ENCODE assay signal across 17 cellular contexts in the genomic region with DNA sequence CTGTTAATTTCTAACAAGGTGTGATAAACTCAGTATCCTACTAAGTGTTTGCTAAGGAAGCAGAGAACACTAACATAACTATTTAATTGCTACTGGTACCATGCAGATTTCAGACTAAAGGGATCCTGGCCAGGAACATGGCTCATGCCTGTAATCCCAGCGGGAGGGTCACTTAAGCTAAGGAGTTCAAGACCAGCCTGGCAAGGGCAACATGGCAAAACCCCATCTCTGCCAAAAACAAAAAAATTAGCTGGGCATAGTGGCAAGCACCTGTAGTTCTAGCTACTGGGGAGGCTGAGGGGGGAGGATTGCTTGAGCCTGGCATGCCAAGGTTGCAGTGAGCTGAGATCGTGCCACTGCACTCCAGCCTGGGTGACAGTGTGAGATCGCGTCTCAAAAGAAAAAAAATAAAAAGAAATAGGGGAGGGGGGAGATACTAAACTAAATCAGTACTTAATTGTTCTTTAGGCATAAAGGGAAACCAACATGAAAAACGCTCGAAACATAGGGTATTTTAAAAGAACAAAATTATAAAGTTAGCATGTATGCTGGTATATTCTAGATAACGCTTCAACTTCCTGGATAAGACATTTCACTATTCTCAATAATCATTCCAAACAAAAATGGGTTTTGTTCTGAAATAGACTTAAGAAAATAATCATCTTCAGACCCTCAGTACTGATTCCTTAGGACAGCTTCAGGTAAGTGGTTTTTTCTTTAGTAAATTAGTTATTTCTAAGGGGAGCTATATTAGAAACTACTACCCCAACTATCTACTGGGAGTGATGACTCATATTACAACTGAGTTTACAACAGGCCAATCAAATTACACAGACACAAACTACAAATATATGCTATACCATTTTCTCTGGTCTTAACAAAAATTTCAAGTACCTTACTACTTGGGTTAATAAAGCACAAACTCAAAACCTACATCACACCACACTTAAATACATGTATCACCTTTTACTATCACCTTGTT. TPM values are rescaled to one million over a fixed set of nuclear protein-coding genes. Genes with fewer than 3 reads are reported as not detected.
DNase-seq lines count a peak whose midpoint lies in the region; ATAC-seq lines count a peak whose summit lies in the region.
"Had no signal": no experiment of that assay in that cellular context is flagged by ENCODE, and none has a peak within 500 bp of the region (broad histone marks: within the 10 kb centered on the region; RNA-seq: fewer than 3 reads in every experiment).

No MANE protein-coding gene starts in this region.

- no peak overlapping the region for H3K27ac ChIP-seq in CD4-positive, CD25-positive, alpha-beta regulatory T cell (ENCODE audit: insufficient read depth, low read length, poor library complexity, severe bottlenecking)
- H3K27ac ChIP-seq in GM23248 = no peak overlapping the region
- H3K27ac ChIP-seq in mesendoderm (ENCODE audit: low read depth, low read length) = no peak overlapping the region
- H3K27ac ChIP-seq: dorsolateral prefrontal cortex, psoas muscle, WERI-Rb-1 had no signal

- H3K9me3 Mint-ChIP-seq in CD4-positive, CD25-positive, alpha-beta regulatory T cell = peaks cover 0 to 2% (median 0%) of the 10 kb centered on the region in 7 donors
- no peaks in the 10 kb centered on the region for H3K9me3 Mint-ChIP-seq in activated T-helper 1 cell treated with anti-CD3 and anti-CD28 coated beads, Interleukin-12 subunit alpha, Interleukin-12 subunit beta, Interleukin-2, Interleukin-4 antibody, amounts not matched to agents 30 ng/mL and 10 ng/mL and 1 ng/mL, durations not matched to agents 14 hours and 24 hours and 36 hours

- H3K27ac Mint-ChIP-seq in CD4-positive, CD25-positive, alpha-beta regulatory T cell = peak overlapping the region in 1 of 3 donors; percentile 22
- no peak overlapping the region for H3K27ac Mint-ChIP-seq in activated T-helper 1 cell treated with anti-CD3 and anti-CD28 coated beads, Interleukin-12 subunit alpha, Interleukin-12 subunit beta, Interleukin-2, Interleukin-4 antibody, amounts not matched to agents 30 ng/mL and 10 ng/mL and 1 ng/mL, durations not matched to agents 14 hours and 24 hours and 36 hours

- H3K27me3 ChIP-seq in CD4-positive, CD25-positive, alpha-beta regulatory T cell (ENCODE audit: control insufficient read depth, insufficient read depth, low read length) = no peaks in the 10 kb centered on the region
- no peaks in the 10 kb centered on the region for H3K27me3 ChIP-seq in GM23248 (replicated peaks; ENCODE audit: insufficient read depth)
- no peaks in the 10 kb centered on the region for H3K27me3 ChIP-seq in mesendoderm (ENCODE audit: insufficient read depth, low read length, poor library complexity)
- H3K27me3 ChIP-seq: dorsolateral prefrontal cortex had no signal

- in situ Hi-C loops in GM23248 (cut with MboI) = no loop called here

- no peak overlapping the region for H2BK15ac ChIP-seq in mesendoderm (replicated peaks; ENCODE audit: low read depth)

- H3K36me3 Mint-ChIP-seq in CD4-positive, CD25-positive, alpha-beta regulatory T cell = peaks cover 10% of the 10 kb centered on the region
- H3K36me3 Mint-ChIP-seq in activated T-helper 1 cell treated with anti-CD3 and anti-CD28 coated beads, Interleukin-12 subunit alpha, Interleukin-12 subunit beta, Interleukin-2, Interleukin-4 antibody, amounts not matched to agents 30 ng/mL and 10 ng/mL and 1 ng/mL, durations not matched to agents 14 hours and 24 hours and 36 hours (ENCODE audit: low read depth) = peaks cover 27% of the 10 kb centered on the region

- intact Hi-C loops in activated T-helper 1 cell treated with anti-CD3 and anti-CD28 coated beads, Interleukin-12 subunit alpha, Interleukin-12 subunit beta, Interleukin-2, Interleukin-4 antibody, amounts not matched to agents 30 ng/mL and 10 ng/mL and 1 ng/mL, durations not matched to agents 14 hours and 24 hours and 36 hours (cut with micrococcal nuclease) = loop anchor here (5.0 kb wide), 3 partner anchors 48 to 1082 kb away; partner anchors contain the start of genes DOCK2 and FBLL1
- intact Hi-C loops in Right ventricle myocardium inferior (cut with DNase I) = loop anchor here (5.0 kb wide), 1 partner anchor 88 kb away; the partner anchor contains the start of gene RARS1

- peaks cover 2% of the 10 kb centered on the region for H3K36me3 ChIP-seq in CD4-positive, CD25-positive, alpha-beta regulatory T cell (ENCODE audit: control insufficient read depth, insufficient read depth, low read length)
- H3K36me3 ChIP-seq in GM23248 (ENCODE audit: low read depth) = no peaks in the 10 kb centered on the region
- no peaks in the 10 kb centered on the region for H3K36me3 ChIP-seq in mesendoderm (ENCODE audit: control insufficient read depth, insufficient read depth, low read length)

- H3K4ac ChIP-seq in mesendoderm (ENCODE audit: low read depth, low read length) = no peak overlapping the region

- no peak overlapping the region for H2AFZ ChIP-seq in GM23248

- no peak for DNase-seq in CD4-positive, CD25-positive, alpha-beta regulatory T cell
- DNase-seq in GM23248 = peak; percentile 19
- DNase-seq in activated T-helper 1 cell treated with anti-CD3 and anti-CD28 coated beads, Interleukin-12 subunit alpha, Interleukin-12 subunit beta, Interleukin-2, Interleukin-4 antibody, amounts not matched to agents 30 ng/mL and 10 ng/mL and 1 ng/mL, durations not matched to agents 14 hours and 24 hours and 36 hours (ENCODE audit: low spot score) = no peak
- DNase-seq in mesendoderm = peak; percentile 10
- no peak for DNase-seq in NCI-H1092 (lab: John Stamatoyannopoulos, UW)
- no peak for DNase-seq in Right ventricle myocardium inferior (ENCODE audit: missing footprints)
- no peak for DNase-seq in foreskin melanocyte
- no peak for DNase-seq in stimulated activated CD4-positive, alpha-beta T cell treated with anti-CD3 and anti-CD28 coated beads, Interleukin-15, amount 100 ng/mL, for 24 hours
- DNase-seq: activated CD8-positive, alpha-beta memory T cell treated with anti-CD3 and anti-CD28 coated beads, Interleukin-2, amount 50 U/mL, for 48 hours; amygdala; NCI-H146; NCI-H526; psoas muscle; SIG-M5; stimulated activated CD8-positive, alpha-beta memory T cell treated with anti-CD3 and anti-CD28 coated beads, Interleukin-4, amount 100 ng/mL, for 48 hours; WERI-Rb-1 had no signal

- 97 to 98% methylated on average over 7 of the region's 7 CpGs for WGBS in GM23248 (ENCODE audit: low coverage in 1 of 2, low lambda C conversion rate in 2 of 2, missing lambda C conversion rate in 2 of 2), 2 experiments
- no CpG with 5 or more reads among the region's 7 CpGs for WGBS in mesendoderm (ENCODE audit: extremely low coverage, insufficient coverage, low lambda C conversion rate)

- peaks cover 28 to 61% (median 51%) of the 10 kb centered on the region in 4 donors for H3K4me1 Mint-ChIP-seq in CD4-positive, CD25-positive, alpha-beta regulatory T cell
- H3K4me1 Mint-ChIP-seq in activated T-helper 1 cell treated with anti-CD3 and anti-CD28 coated beads, Interleukin-12 subunit alpha, Interleukin-12 subunit beta, Interleukin-2, Interleukin-4 antibody, amounts not matched to agents 30 ng/mL and 10 ng/mL and 1 ng/mL, durations not matched to agents 14 hours and 24 hours and 36 hours (ENCODE audit: low read depth) = peaks cover 55% of the 10 kb centered on the region

- no peak overlapping the region for H3K23ac ChIP-seq in mesendoderm (ENCODE audit: low read length)

- H3K56ac ChIP-seq in mesendoderm (ENCODE audit: low read length) = peak overlapping the region; percentile 28

- no peak overlapping the region for H2BK5ac ChIP-seq in mesendoderm (ENCODE audit: low read length)

- H4K20me1 ChIP-seq in GM23248 (ENCODE audit: insufficient read depth) = peaks cover 10% of the 10 kb centered on the region

- H3K18ac ChIP-seq in mesendoderm (ENCODE audit: low read length) = no peak overlapping the region

- no peak overlapping the region for H4K5ac ChIP-seq in mesendoderm (ENCODE audit: low read length)

- no peak for ATAC-seq in CD4-positive, CD25-positive, alpha-beta regulatory T cell (ENCODE audit: low read depth in 2 of 2)
- no peak for ATAC-seq in Right ventricle myocardium inferior
- ATAC-seq: psoas muscle had no signal

- H4K8ac ChIP-seq in mesendoderm (ENCODE audit: low read depth, low read length) = no peak overlapping the region

- H3F3A ChIP-seq in GM23248 (ENCODE audit: insufficient read depth) = 0 out of 2 replicates have a peak, but pooled peaks cover 5% of the 10 kb centered on the region

- H3K79me1 ChIP-seq in mesendoderm (ENCODE audit: low read length) = no peaks in the 10 kb centered on the region

- peak overlapping the region; percentile 17 for H3K4me3 ChIP-seq in CD4-positive, CD25-positive, alpha-beta regulatory T cell (ENCODE audit: low read depth, low read length)
- H3K4me3 ChIP-seq in GM23248 (no peak overlapping the region), mesendoderm (ENCODE audit: low read length) (no peak overlapping the region)
- H3K4me3 ChIP-seq: psoas muscle had no signal

- H2BK120ac ChIP-seq in mesendoderm (ENCODE audit: low read depth, low read length) = no peak overlapping the region

- peaks cover 23% of the 10 kb centered on the region for H3K4me1 ChIP-seq in CD4-positive, CD25-positive, alpha-beta regulatory T cell (ENCODE audit: control insufficient read depth, insufficient read depth, low read length, poor library complexity, severe bottlenecking)
- H3K4me1 ChIP-seq in GM23248 (ENCODE audit: insufficient read depth) = peaks cover 13% of the 10 kb centered on the region; the same call in 1 of the 2 replicates
- peaks cover 4% of the 10 kb centered on the region for H3K4me1 ChIP-seq in mesendoderm (ENCODE audit: control insufficient read depth, low read depth, low read length)

- H3K79me2 ChIP-seq in GM23248 (ENCODE audit: insufficient read depth) (peaks cover 82% of the 10 kb centered on the region), mesendoderm (ENCODE audit: control insufficient read depth, insufficient read depth, low read length) (peaks cover 64% of the 10 kb centered on the region)

- H3K4me2 ChIP-seq in GM23248 (ENCODE audit: unreplicated experiment) (no peak overlapping the region), mesendoderm (ENCODE audit: low read length) (no peak overlapping the region)

- peak overlapping the region in 2 of 4 donors; percentile 38 to 52 for H3K4me3 Mint-ChIP-seq in CD4-positive, CD25-positive, alpha-beta regulatory T cell
- H3K4me3 Mint-ChIP-seq in activated T-helper 1 cell treated with anti-CD3 and anti-CD28 coated beads, Interleukin-12 subunit alpha, Interleukin-12 subunit beta, Interleukin-2, Interleukin-4 antibody, amounts not matched to agents 30 ng/mL and 10 ng/mL and 1 ng/mL, durations not matched to agents 14 hours and 24 hours and 36 hours = peak overlapping the region; percentile 19

- H3K9me2 ChIP-seq in GM23248 (ENCODE audit: insufficient read depth) = no peaks in the 10 kb centered on the region

- H3K27me3 Mint-ChIP-seq in CD4-positive, CD25-positive, alpha-beta regulatory T cell = peaks cover 9% of the 10 kb centered on the region
- no peaks in the 10 kb centered on the region for H3K27me3 Mint-ChIP-seq in activated T-helper 1 cell treated with anti-CD3 and anti-CD28 coated beads, Interleukin-12 subunit alpha, Interleukin-12 subunit beta, Interleukin-2, Interleukin-4 antibody, amounts not matched to agents 30 ng/mL and 10 ng/mL and 1 ng/mL, durations not matched to agents 14 hours and 24 hours and 36 hours (ENCODE audit: insufficient read depth)

- H3K9ac ChIP-seq in GM23248 (no peak overlapping the region), mesendoderm (ENCODE audit: low read length) (no peak overlapping the region)

- H3K9me3 ChIP-seq in CD4-positive, CD25-positive, alpha-beta regulatory T cell (ENCODE audit: control insufficient read depth in 2 of 2, low read length in 2 of 2) = no peaks in the 10 kb centered on the region
- H3K9me3 ChIP-seq in GM23248 (ENCODE audit: low read depth) = no peaks in the 10 kb centered on the region
- H3K9me3 ChIP-seq: psoas muscle had no signal

- H2AK5ac ChIP-seq in mesendoderm (ENCODE audit: low read length) = no peak overlapping the region

RNA-seq across cellular contexts. Expression of gene PANK3, which starts 3.5 kb away (rescaled TPM):
- 38.7 TPM for total RNA-seq in CD4-positive, CD25-positive, alpha-beta regulatory T cell
- polyA plus RNA-seq in CD4-positive, CD25-positive, alpha-beta regulatory T cell = 10 to 100 TPM in 1 of 4 donors, 1 to 10 TPM in 3; 4.7 to 11.7 (median 6.3) TPM
- 24.2 TPM in 2 replicates for total RNA-seq in GM23248 (2014; rRNA removed; shearing (Covaris generic))
- 10.3 and 11.8 TPM in 2 replicates for polyA plus RNA-seq in GM23248 (2016; fragmentation: Nextera tagmentation; extraction: Ambion mirVana)
- total RNA-seq in activated T-helper 1 cell treated with anti-CD3 and anti-CD28 coated beads, Interleukin-12 subunit alpha, Interleukin-12 subunit beta, Interleukin-2, Interleukin-4 antibody, amounts not matched to agents 30 ng/mL and 10 ng/mL and 1 ng/mL, durations not matched to agents 14 hours and 24 hours and 36 hours = 71.4 and 81.5 TPM in 2 replicates
- 32.3 TPM for polyA plus RNA-seq in mesendoderm (2013, experiment 1 of 2)
- 33.5 TPM for polyA plus RNA-seq in mesendoderm (2013, experiment 2 of 2)
- 23.8 TPM for total RNA-seq in Right ventricle myocardium inferior

RNA-seq across cellular contexts. Expression of gene FBLL1, which starts 46.6 kb away (rescaled TPM):
- not detected for total RNA-seq in CD4-positive, CD25-positive, alpha-beta regulatory T cell
- polyA plus RNA-seq in CD4-positive, CD25-positive, alpha-beta regulatory T cell = not detected
- 1.3 TPM in 1 of 2 replicates, not detected in the other for total RNA-seq in GM23248 (2014; rRNA removed; shearing (Covaris generic))
- polyA plus RNA-seq in GM23248 (2016; fragmentation: Nextera tagmentation; extraction: Ambion mirVana) = 0.16 TPM in 1 of 2 replicates, not detected in the other
- 0.13 TPM in 1 of 2 replicates, not detected in the other for total RNA-seq in activated T-helper 1 cell treated with anti-CD3 and anti-CD28 coated beads, Interleukin-12 subunit alpha, Interleukin-12 subunit beta, Interleukin-2, Interleukin-4 antibody, amounts not matched to agents 30 ng/mL and 10 ng/mL and 1 ng/mL, durations not matched to agents 14 hours and 24 hours and 36 hours
- polyA plus RNA-seq in mesendoderm (2013, experiment 1 of 2) = 5.1 TPM
- polyA plus RNA-seq in mesendoderm (2013, experiment 2 of 2) = 5.1 TPM
- not detected for total RNA-seq in Right ventricle myocardium inferior

Comparison
In these comparisons a context has a peak if more than half of its experiments do, and no peak if none do; other contexts are left out.
1. DNase-seq: peak in GM23248 (single experiment) and mesendoderm (single experiment); none in CD4-positive, CD25-positive, alpha-beta regulatory T cell (0 of 3), activated T-helper 1 cell treated with anti-CD3 and anti-CD28 coated beads, Interleukin-12 subunit alpha, Interleukin-12 subunit beta, Interleukin-2, Interleukin-4 antibody, amounts not matched to agents 30 ng/mL and 10 ng/mL and 1 ng/mL, durations not matched to agents 14 hours and 24 hours and 36 hours (single experiment), NCI-H1092 (single experiment), Right ventricle myocardium inferior (single experiment), foreskin melanocyte (single experiment) and stimulated activated CD4-positive, alpha-beta T cell treated with anti-CD3 and anti-CD28 coated beads, Interleukin-15, amount 100 ng/mL, for 24 hours (single experiment).